ENCODE assay signal across 26 cellular contexts in the genomic region with DNA sequence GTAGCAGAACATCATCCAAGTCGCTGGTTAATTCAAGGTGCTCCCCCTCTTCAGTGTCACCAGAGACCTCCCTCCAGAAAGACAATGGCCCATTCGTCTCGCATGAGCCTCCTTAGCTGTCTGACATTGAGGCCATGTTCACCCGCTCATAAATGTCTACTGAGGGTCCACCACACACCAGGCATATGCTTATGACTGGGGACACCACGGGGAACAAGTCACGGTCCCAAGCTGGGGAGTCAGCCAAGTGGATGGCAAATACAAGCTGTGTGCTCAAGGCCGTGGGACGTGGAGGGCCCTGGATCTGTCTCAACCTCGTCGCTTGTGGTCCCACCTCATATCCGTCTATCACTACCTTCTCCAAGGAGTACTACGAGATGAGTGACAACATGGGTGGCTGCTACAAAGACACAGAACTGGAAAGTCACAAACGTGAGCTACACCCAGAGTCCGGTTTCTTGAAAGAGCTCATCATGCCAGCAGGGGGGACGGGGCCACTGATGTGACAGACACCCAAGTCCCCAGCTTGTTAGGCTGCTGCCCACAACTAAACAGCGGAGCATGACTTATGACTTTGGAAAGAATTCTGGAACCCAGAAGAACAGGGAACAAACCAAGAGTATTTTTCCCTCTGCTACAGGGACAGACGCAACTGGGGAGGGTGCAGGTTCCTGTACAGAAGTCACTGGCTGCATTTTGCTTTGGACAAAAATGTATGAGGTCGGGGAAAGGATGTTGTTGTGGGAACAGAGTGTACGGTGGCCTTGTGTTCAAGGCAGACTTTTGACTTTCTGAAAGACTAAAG.
"Had no signal": no experiment of that assay in that cellular context is flagged by ENCODE, and none has a peak within 500 bp of the region (broad histone marks: within the 10 kb centered on the region; RNA-seq: fewer than 3 reads in every experiment).

No MANE protein-coding gene starts in this region.

- H3K27me3 ChIP-seq: breast epithelium, left lung, ovary, sigmoid colon, thyroid gland had no signal

- H3K36me3 ChIP-seq: breast epithelium, left lung, neutrophil, ovary, sigmoid colon, thyroid gland had no signal

- H3K4me1 ChIP-seq: left lung, sigmoid colon, thyroid gland had no signal

- H3K9me3 ChIP-seq: breast epithelium, left lung, mucosa of descending colon, neutrophil, ovary, sigmoid colon, thyroid gland had no signal

- H3K4me3 Mint-ChIP-seq: central memory CD8-positive, alpha-beta T cell; natural killer cell treated with Interleukin-12 subunit alpha and Interleukin-12 subunit beta and Interleukin-15 and Interleukin-18, amount 100 ng/mL, for 72 hours; stimulated activated effector memory CD8-positive, alpha-beta T cell treated with anti-CD3 and anti-CD28 coated beads, Interleukin-12 subunit alpha, Interleukin-12 subunit beta, amount 100 ng/mL, for 72 hours; stimulated activated naive CD8-positive, alpha-beta T cell treated with anti-CD3 and anti-CD28 coated beads, Interleukin-15, Interleukin-2, amounts not matched to agents 100 ng/mL and 50 ng/mL, for 24 hours had no signal

- H3K27ac Mint-ChIP-seq: activated naive CD4-positive, alpha-beta T cell treated with anti-CD3 and anti-CD28 coated beads, Interleukin-2, amount 50 U/mL, for 72 hours; activated T-helper 2 cell treated with anti-CD3 and anti-CD28 coated beads, Interferon-gamma antibody, Interleukin-2, Interleukin-4, amounts not matched to agents 10 μg/mL and 5 μg/mL and 100 μg/mL, durations not matched to agents 14 hours and 24 hours and 36 hours; natural killer cell treated with Interleukin-12 subunit alpha and Interleukin-12 subunit beta and Interleukin-15 and Interleukin-18, amount 100 ng/mL, for 72 hours; progenitor cell of endocrine pancreas; stimulated activated effector memory CD8-positive, alpha-beta T cell treated with anti-CD3 and anti-CD28 coated beads, Interleukin-12 subunit alpha, Interleukin-12 subunit beta, amount 100 ng/mL, for 72 hours; stimulated activated naive CD8-positive, alpha-beta T cell treated with anti-CD3 and anti-CD28 coated beads, Interleukin-15, Interleukin-2, amounts not matched to agents 100 ng/mL and 50 ng/mL, for 24 hours had no signal

- H3K36me3 Mint-ChIP-seq: activated naive CD4-positive, alpha-beta T cell treated with anti-CD3 and anti-CD28 coated beads, Interleukin-2, amount 50 U/mL, for 72 hours; natural killer cell treated with Interleukin-12 subunit alpha and Interleukin-12 subunit beta and Interleukin-15 and Interleukin-18, amount 100 ng/mL, for 72 hours; stimulated activated effector memory CD8-positive, alpha-beta T cell treated with anti-CD3 and anti-CD28 coated beads, Interleukin-12 subunit alpha, Interleukin-12 subunit beta, amount 100 ng/mL, for 72 hours had no signal

- DNase-seq: activated CD4-positive, alpha-beta T cell treated with anti-CD3 and anti-CD28 coated beads for 4 hours; activated CD4-positive, alpha-beta T cell treated with anti-CD3 and anti-CD28 coated beads, Interleukin-2, amount 50 U/mL, for 48 hours; activated CD4-positive, CD25-positive, alpha-beta regulatory T cell; activated naive CD4-positive, alpha-beta T cell; activated T-cell treated with anti-CD3 and anti-CD28 coated beads, Interleukin-2, amount 50 U/mL, for 48 hours; effector CD8-positive, alpha-beta T cell; erythroblast; foreskin fibroblast; kidney glomerular epithelial cell; left lung; mucosa of descending colon; ovary; sigmoid colon; small intestine; stimulated activated CD4-positive, alpha-beta T cell treated with anti-CD3 and anti-CD28 coated beads, Interleukin-4, amount 100 ng/mL, for 24 hours; thyroid gland had no signal

- ATAC-seq: activated naive CD4-positive, alpha-beta T cell treated with anti-CD3 and anti-CD28 coated beads, Interleukin-2, amount 50 U/mL, for 72 hours; left lung; mucosa of descending colon; natural killer cell treated with Interleukin-12 subunit alpha and Interleukin-12 subunit beta and Interleukin-15 and Interleukin-18, amount 100 ng/mL, for 72 hours; stimulated activated effector memory CD8-positive, alpha-beta T cell treated with anti-CD3 and anti-CD28 coated beads, Interleukin-12 subunit alpha, Interleukin-12 subunit beta, amount 100 ng/mL, for 72 hours had no signal

- H3K4me3 ChIP-seq: breast epithelium, left lung, mucosa of descending colon, ovary, sigmoid colon, SK-N-MC, thyroid gland had no signal

- H3K9me3 Mint-ChIP-seq: activated naive CD4-positive, alpha-beta T cell treated with anti-CD3 and anti-CD28 coated beads, Interleukin-2, amount 50 U/mL, for 72 hours; activated T-helper 2 cell treated with anti-CD3 and anti-CD28 coated beads, Interferon-gamma antibody, Interleukin-2, Interleukin-4, amounts not matched to agents 10 μg/mL and 5 μg/mL and 100 μg/mL, durations not matched to agents 14 hours and 24 hours and 36 hours; central memory CD8-positive, alpha-beta T cell; natural killer cell treated with Interleukin-12 subunit alpha and Interleukin-12 subunit beta and Interleukin-15 and Interleukin-18, amount 100 ng/mL, for 72 hours; stimulated activated effector memory CD8-positive, alpha-beta T cell treated with anti-CD3 and anti-CD28 coated beads, Interleukin-12 subunit alpha, Interleukin-12 subunit beta, amount 100 ng/mL, for 72 hours; stimulated activated naive CD8-positive, alpha-beta T cell treated with anti-CD3 and anti-CD28 coated beads, Interleukin-15, Interleukin-2, amounts not matched to agents 100 ng/mL and 50 ng/mL, for 24 hours had no signal

- H3K27me3 Mint-ChIP-seq: central memory CD8-positive, alpha-beta T cell; stimulated activated naive CD8-positive, alpha-beta T cell treated with anti-CD3 and anti-CD28 coated beads, Interleukin-15, Interleukin-2, amounts not matched to agents 100 ng/mL and 50 ng/mL, for 24 hours had no signal

- H3K4me1 Mint-ChIP-seq: central memory CD8-positive, alpha-beta T cell; stimulated activated effector memory CD8-positive, alpha-beta T cell treated with anti-CD3 and anti-CD28 coated beads, Interleukin-12 subunit alpha, Interleukin-12 subunit beta, amount 100 ng/mL, for 72 hours had no signal

- H3K27ac ChIP-seq: breast epithelium, left lung, neutrophil, ovary, sigmoid colon, SK-N-MC, thyroid gland had no signal
